Comparison of ENCODE assay signal across 8 cellular contexts in genomic region chr5:180209137-180209581, GRCh38. TPM values are rescaled to one million over a fixed set of nuclear protein-coding genes. Genes with fewer than 3 reads are reported as not detected.
A peak's percentile ranks its signal among the peaks of the same experiment; 100 is the strongest.
DNase-seq lines count a peak whose midpoint lies in the region; ATAC-seq, FAIRE-seq and TF ChIP-seq lines count a peak whose summit lies in the region.

Gene RASGEF1C (minus strand): TSS chr5:180209211. CDS start chr5:180138052, 71,159 bp downstream.

- no peaks in the 10 kb centered on the region for H3K36me3 Mint-ChIP-seq in stimulated activated memory B cell treated with anti-CD40 and anti-IgM and Interleukin-4, amounts not matched to agents 10 μg/mL and 1 μg/mL and 100 μg/mL, for 72 hours

- peaks cover 13% of the 10 kb centered on the region for H3K4me1 Mint-ChIP-seq in stimulated activated memory B cell treated with anti-CD40 and anti-IgM and Interleukin-4, amounts not matched to agents 10 μg/mL and 1 μg/mL and 100 μg/mL, for 72 hours

- FAIRE-seq in H54 (lab: Jason Lieb, UNC): no peak

- H3K4me3 Mint-ChIP-seq in stimulated activated memory B cell treated with anti-CD40 and anti-IgM and Interleukin-4, amounts not matched to agents 10 μg/mL and 1 μg/mL and 100 μg/mL, for 72 hours: peak within 1 kb of the TSS; percentile 69

- ATAC-seq in stimulated activated memory B cell treated with anti-CD40 and anti-IgM and Interleukin-4, amounts not matched to agents 10 μg/mL and 1 μg/mL and 100 μg/mL, for 72 hours: peak; percentile 79
- no peak for ATAC-seq in GM21723 (IDR thresholded peaks at IDR 0.05; ENCODE audit: unreplicated experiment)

- H3K27me3 Mint-ChIP-seq in stimulated activated memory B cell treated with anti-CD40 and anti-IgM and Interleukin-4, amounts not matched to agents 10 μg/mL and 1 μg/mL and 100 μg/mL, for 72 hours: peaks cover 81% of the 10 kb centered on the region

- peaks cover 6% of the 10 kb centered on the region for H3K9me3 Mint-ChIP-seq in stimulated activated memory B cell treated with anti-CD40 and anti-IgM and Interleukin-4, amounts not matched to agents 10 μg/mL and 1 μg/mL and 100 μg/mL, for 72 hours

- no peak for TF ChIP-seq POLR2A in H54 (IDR thresholded peaks at IDR 0.05; ENCODE audit: low read depth, low read length)
- TF ChIP-seq POLR2A in erythroblast (IDR thresholded peaks at IDR 0.05; ENCODE audit: low read length): no peak

- H3K27ac Mint-ChIP-seq in stimulated activated memory B cell treated with anti-CD40 and anti-IgM and Interleukin-4, amounts not matched to agents 10 μg/mL and 1 μg/mL and 100 μg/mL, for 72 hours: no peak within 1 kb of the TSS

- DNase-seq in Daoy (ENCODE audit: low read depth) (peak; percentile 85), H54 (ENCODE audit: insufficient read length, low spot score) (peak; percentile 86), NCI-H2227 treated with DMSO at 0.1 percent for 48 hours (lab: John Stamatoyannopoulos, UW) (peak; percentile 13), activated T-cell treated with anti-CD3 and anti-CD28 coated beads for 24 hours (ENCODE audit: low read depth) (peak; percentile 52), erythroblast (lab: John Stamatoyannopoulos, UW) (peak; percentile 78 to 87), myocyte (ENCODE audit: low read depth) (peak; percentile 65)

RNA-seq across cellular contexts. Expression of gene RASGEF1C, which starts in this region (rescaled TPM):
- 0.40 TPM in 1 of 2 replicates, not detected in the other for total RNA-seq in Daoy (2014; rRNA removed; shearing (Covaris generic))
- total RNA-seq in myocyte: 0.68 TPM in 1 of 2 replicates, not detected in the other
- polyA plus RNA-seq in myocyte (2012): not detected

Comparison
In these comparisons a context has a peak if more than half of its experiments do, and no peak if none do; other contexts are left out.
1. Peak in DNase-seq in Daoy; RNA of the gene not detected or under 1 TPM.
2. Peak in DNase-seq in myocyte; RNA of the gene not detected or under 1 TPM.
3. DNase-seq: peak in every context shown above with its lines; median percentile 86 in H54; 85 in Daoy; 82 in erythroblast; 65 in myocyte; 52 in activated T-cell treated with anti-CD3 and anti-CD28 coated beads for 24 hours; 13 in NCI-H2227 treated with DMSO at 0.1 percent for 48 hours.